ENCODE assay signal across 18 cellular contexts in the genomic region with DNA sequence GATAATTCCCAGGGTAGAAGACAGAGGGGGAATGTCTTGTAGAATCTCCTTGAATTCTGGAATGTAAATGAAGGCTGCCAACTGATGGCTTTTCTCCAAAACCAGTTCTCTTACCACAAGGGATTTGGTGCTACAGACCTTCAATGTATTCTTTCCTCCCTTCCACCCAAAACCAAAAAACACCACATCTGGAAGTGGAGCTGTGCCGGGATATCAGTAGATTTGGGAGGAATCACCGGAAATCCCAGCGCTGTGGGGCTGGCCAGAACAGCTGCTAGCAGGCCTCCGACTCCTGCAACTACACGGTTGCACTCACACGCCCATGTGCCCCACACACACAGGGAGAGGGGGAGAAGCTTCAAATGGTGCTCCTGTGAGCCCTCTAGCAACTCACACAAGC. TPM values are rescaled to one million over a fixed set of nuclear protein-coding genes. Genes with fewer than 3 reads are reported as not detected.
A peak's percentile ranks its signal among the peaks of the same experiment; 100 is the strongest.
DNase-seq lines count a peak whose midpoint lies in the region; ATAC-seq and TF ChIP-seq lines count a peak whose summit lies in the region.
"Had no signal": no experiment of that assay in that cellular context is flagged by ENCODE, and none has a peak within 500 bp of the region (broad histone marks: within the 10 kb centered on the region; RNA-seq: fewer than 3 reads in every experiment).

No MANE protein-coding gene starts in this region.

- no peak overlapping the region for H3K9ac ChIP-seq in neuronal stem cell (ENCODE audit: low read depth, low read length, poor library complexity)
- H3K9ac ChIP-seq: neural progenitor cell had no signal

- peak overlapping the region; percentile 59 for H3K18ac ChIP-seq in neuronal stem cell (ENCODE audit: low read length)

- no peak overlapping the region for H2BK12ac ChIP-seq in neuronal stem cell (ENCODE audit: low read length)

- no peak overlapping the region for H4K8ac ChIP-seq in neuronal stem cell (ENCODE audit: low read depth, low read length)

- TF ChIP-seq CTCF in AG10803 (conservative IDR thresholded peaks at IDR 0.05; ENCODE audit: low read length) = no peak
- no peak for TF ChIP-seq CTCF in astrocyte of the cerebellum (IDR thresholded peaks at IDR 0.05; ENCODE audit: low read depth, low read length, missing control alignments)
- no peak for TF ChIP-seq CTCF in fibroblast of pulmonary artery (IDR thresholded peaks at IDR 0.05; ENCODE audit: low read length, missing control alignments)

- no peaks in the 10 kb centered on the region for H3K36me3 ChIP-seq in neuronal stem cell (replicated peaks in 1 of 2; ENCODE audit: control insufficient read depth in 2 of 2, insufficient read depth in 2 of 2, low read length in 2 of 2)
- H3K36me3 ChIP-seq: HAP-1, neural progenitor cell had no signal

- no peaks in the 10 kb centered on the region for H3K79me1 ChIP-seq in neuronal stem cell (ENCODE audit: low read depth, low read length)

- peak; percentile 54 for DNase-seq in AG10803 (ENCODE audit: low read depth)
- DNase-seq in astrocyte of the cerebellum (ENCODE audit: low read depth) = peak; percentile 11
- DNase-seq in fibroblast of pulmonary artery (ENCODE audit: low read depth) = peak; percentile 26
- no peak for DNase-seq in neuronal stem cell (ENCODE audit: low spot score)
- no peak for DNase-seq in SK-N-DZ (ENCODE audit: low spot score)
- DNase-seq in activated gamma-delta T cell (lab: John Stamatoyannopoulos, UW) = no peak
- DNase-seq in Kasumi-1 (lab: John Stamatoyannopoulos, UW) = no peak
- DNase-seq: activated CD4-positive, alpha-beta T cell treated with anti-CD3 and anti-CD28 coated beads, Interleukin-2, amount 50 U/mL, for 4 hours; activated effector memory CD4-positive, alpha-beta T cell treated with anti-CD3 and anti-CD28 coated beads, Interleukin-2, amount 50 U/mL, for 16 hours; DMS 273 treated with DMSO at 0.1 percent for 48 hours; GF-D8; MV-4-11; NCI-H2029 treated with DMSO at 0.1 percent for 48 hours; SHP77; substantia nigra had no signal

- no peak overlapping the region for H3K4me3 ChIP-seq in AG10803 (ENCODE audit: low read length)
- H3K4me3 ChIP-seq in astrocyte of the cerebellum (ENCODE audit: low read depth, low read length) = no peak overlapping the region
- H3K4me3 ChIP-seq in fibroblast of pulmonary artery (replicated peaks; ENCODE audit: low read depth, low read length) = no peak overlapping the region
- H3K4me3 ChIP-seq in neuronal stem cell (ENCODE audit: low read length in 2 of 2) = peak overlapping the region in 1 of 2 donors; percentile 14
- H3K4me3 ChIP-seq: HAP-1, neural progenitor cell had no signal

- H2AK5ac ChIP-seq in neuronal stem cell (ENCODE audit: low read depth, low read length) = no peak overlapping the region

- no peak overlapping the region for H2BK15ac ChIP-seq in neuronal stem cell (ENCODE audit: low read length)

- no peak overlapping the region for H2BK120ac ChIP-seq in neuronal stem cell (ENCODE audit: low read depth, low read length)

- H3K4me1 ChIP-seq in neuronal stem cell (ENCODE audit: control insufficient read depth in 2 of 2, insufficient read depth in 1 of 2, low read depth in 1 of 2, low read length in 2 of 2) = no peaks in the 10 kb centered on the region
- H3K4me1 ChIP-seq: HAP-1 had no signal

- no peaks in the 10 kb centered on the region for H3K9me3 ChIP-seq in neuronal stem cell (replicated peaks in 1 of 2; ENCODE audit: control insufficient read depth in 2 of 2, insufficient read depth in 1 of 2, low read depth in 1 of 2, low read length in 2 of 2)
- H3K9me3 ChIP-seq: HAP-1 had no signal

- no peak overlapping the region for H2BK5ac ChIP-seq in neuronal stem cell (ENCODE audit: low read length)

- no peak overlapping the region for H3K4ac ChIP-seq in neuronal stem cell (ENCODE audit: low read length)

- H3K27me3 ChIP-seq in neuronal stem cell (ENCODE audit: control insufficient read depth in 3 of 3, insufficient read depth in 3 of 3, low read depth in 1 of 3, low read length in 3 of 3) = no peaks in the 10 kb centered on the region
- H3K27me3 ChIP-seq: neural progenitor cell had no signal

- no peak overlapping the region for H4K91ac ChIP-seq in neuronal stem cell (ENCODE audit: low read depth, low read length, poor library complexity)

- no peak overlapping the region for H3K23ac ChIP-seq in neuronal stem cell (ENCODE audit: low read depth, low read length, poor library complexity)

- in situ Hi-C loops in astrocyte of the cerebellum (cut with HindIII; ENCODE audit: low sequenced_read_pairs) = no loop called here

- no peak overlapping the region for H3K4me2 ChIP-seq in neuronal stem cell (ENCODE audit: insufficient read depth, low read length, poor library complexity, severe bottlenecking)
- H3K4me2 ChIP-seq: neural progenitor cell had no signal

- H2AFZ ChIP-seq in neuronal stem cell (ENCODE audit: low read length) = no peak overlapping the region
- H2AFZ ChIP-seq: neural progenitor cell had no signal

- no peak for ATAC-seq in GM19452 (IDR thresholded peaks at IDR 0.05; ENCODE audit: unreplicated experiment)

- no peak overlapping the region for H3K14ac ChIP-seq in neuronal stem cell (ENCODE audit: low read length)

- no CpG with 5 or more reads among the region's 6 CpGs for WGBS in neuronal stem cell (ENCODE audit: extremely low coverage in 2 of 2, insufficient read length in 2 of 2, insufficient replicate concordance in 1 of 2), 2 donors

- no peak overlapping the region for H3K27ac ChIP-seq in neuronal stem cell (replicated peaks; ENCODE audit: low read length)
- H3K27ac ChIP-seq: neural progenitor cell had no signal

RNA-seq across cellular contexts. Expression of a gene that starts 45.7 kb away (rescaled TPM):
- 2,267 TPM for polyA plus RNA-seq in neuronal stem cell (2013, experiment 1 of 2)
- 2,302 TPM for polyA plus RNA-seq in neuronal stem cell (2013, experiment 2 of 2)
- polyA plus RNA-seq in SK-N-DZ (2014; cell fraction: cytosol; rRNA removed) = 1,462 and 1,861 TPM in 2 replicates
- 1,121 and 2,446 TPM in 2 replicates for polyA plus RNA-seq in SK-N-DZ (2014; cell fraction: nucleus; rRNA removed)

Comparison
In these comparisons a context has a peak if more than half of its experiments do, and no peak if none do; other contexts are left out.
1. DNase-seq: peak in AG10803 (single experiment), astrocyte of the cerebellum (single experiment) and fibroblast of pulmonary artery (single experiment); none in neuronal stem cell (single experiment), SK-N-DZ (single experiment), activated gamma-delta T cell (single experiment) and Kasumi-1 (0 of 2).